12 cellular contexts compared by ENCODE assay signal in the genomic region with DNA sequence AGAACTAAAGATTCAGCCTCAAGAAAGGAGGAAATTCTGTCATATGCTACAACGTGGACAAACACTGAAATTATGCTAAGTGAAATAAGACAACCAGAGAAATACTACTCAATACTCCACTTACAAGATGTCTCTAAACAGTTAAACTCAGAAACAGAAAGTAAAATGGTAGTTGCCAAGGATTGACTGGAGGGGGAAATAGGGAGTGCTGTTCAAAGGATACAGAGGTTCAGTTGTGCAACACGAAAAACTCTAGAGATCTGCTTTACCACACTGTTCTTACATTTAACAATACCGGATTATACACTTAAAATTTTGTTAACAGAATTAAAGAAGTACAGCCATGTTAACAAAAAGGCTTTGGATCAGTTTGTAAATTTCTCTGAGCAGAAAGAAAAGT. TPM values are rescaled to one million over a fixed set of nuclear protein-coding genes. Genes with fewer than 3 reads are reported as not detected.
A peak's percentile ranks its signal among the peaks of the same experiment; 100 is the strongest.
DNase-seq lines count a peak whose midpoint lies in the region; ATAC-seq and TF ChIP-seq lines count a peak whose summit lies in the region.
"Had no signal": no experiment of that assay in that cellular context is flagged by ENCODE, and none has a peak within 500 bp of the region (broad histone marks: within the 10 kb centered on the region; RNA-seq: fewer than 3 reads in every experiment).

No MANE protein-coding gene starts in this region.

- 77 to 100% methylated on average over 1 to 3 of the region's 3 CpGs for WGBS in endodermal cell (ENCODE audit: insufficient coverage in 1 of 2, insufficient read length in 1 of 2), 2 experiments
- WGBS in thyroid gland, 2 donors = 47 to 48% methylated on average over 3 of the region's 3 CpGs

- no peak for ATAC-seq in HG03108 (IDR thresholded peaks at IDR 0.05; ENCODE audit: unreplicated experiment)

- H3K4me1 Mint-ChIP-seq in endodermal cell = no peaks in the 10 kb centered on the region

- H3K9ac ChIP-seq in adipocyte (ENCODE audit: low read length) (peak overlapping the region; percentile 50), endodermal cell (ENCODE audit: extremely low read depth, low read length, poor library complexity, severe bottlenecking) (no peak overlapping the region)

- TF ChIP-seq CTCF in endodermal cell (conservative IDR thresholded peaks at IDR 0.05) (no peak), thyroid gland (IDR thresholded peaks at IDR 0.05) (no peak)

- TF ChIP-seq POLR2A in thyroid gland (IDR thresholded peaks at IDR 0.05) = no peak

- H3K27me3 ChIP-seq in adipocyte (replicated peaks; ENCODE audit: control insufficient read depth, insufficient read depth, low read length) = no peaks in the 10 kb centered on the region
- H3K27me3 ChIP-seq in endodermal cell (ENCODE audit: control insufficient read depth, insufficient read depth, low read length, poor library complexity, severe bottlenecking) = no peaks in the 10 kb centered on the region
- H3K27me3 ChIP-seq in thyroid gland = no peaks in the 10 kb centered on the region
- H3K27me3 ChIP-seq: tibial nerve had no signal

- H3K9me3 Mint-ChIP-seq in endodermal cell = no peaks in the 10 kb centered on the region

- H3K4me3 ChIP-seq in adipocyte (ENCODE audit: low read length) = peak overlapping the region; percentile 49
- H3K4me3 ChIP-seq in endodermal cell (ENCODE audit: low read length) = no peak overlapping the region
- no peak overlapping the region for H3K4me3 ChIP-seq in thyroid gland (replicated peaks in 1 of 3)
- H3K4me3 ChIP-seq: tibial nerve had no signal

- no peak overlapping the region for H3K27ac Mint-ChIP-seq in endodermal cell

- no peaks in the 10 kb centered on the region for H3K27me3 Mint-ChIP-seq in endodermal cell (ENCODE audit: insufficient read depth)

- intact Hi-C loops in thyroid gland (cut with DNase I) = no loop called here

- H3K9me3 ChIP-seq in adipocyte (ENCODE audit: control insufficient read depth, low read length) (no peaks in the 10 kb centered on the region), endodermal cell (ENCODE audit: control insufficient read depth, low read length) (no peaks in the 10 kb centered on the region), thyroid gland (no peaks in the 10 kb centered on the region)
- H3K9me3 ChIP-seq: tibial nerve had no signal

- H3K4me3 Mint-ChIP-seq in endodermal cell = no peak overlapping the region

- H3K4me1 ChIP-seq in adipocyte (ENCODE audit: control insufficient read depth, insufficient read depth, low read length) (peaks cover 13% of the 10 kb centered on the region), endodermal cell (ENCODE audit: control insufficient read depth, insufficient read depth, low read length) (no peaks in the 10 kb centered on the region), thyroid gland (no peaks in the 10 kb centered on the region)

- H3K36me3 Mint-ChIP-seq in endodermal cell (ENCODE audit: low read depth) = no peaks in the 10 kb centered on the region

- DNase-seq in AG08396 (ENCODE audit: low spot score) (peak; percentile 10), HT1080 (ENCODE audit: low read depth) (peak; percentile 18), adipocyte (ENCODE audit: low read depth) (peak; percentile 53), lung microvascular endothelial cell (ENCODE audit: low read depth in 2 of 2) (peak; percentile 0 to 10), mucosa of gallbladder (ENCODE audit: low spot score) (no peak), endodermal cell (no peak), thyroid gland (no peak)
- DNase-seq: activated CD8-positive, alpha-beta memory T cell treated with anti-CD3 and anti-CD28 coated beads for 24 hours; NCI-H2029; stimulated activated CD4-positive, alpha-beta T cell treated with anti-CD3 and anti-CD28 coated beads, Interleukin-4, amount 100 ng/mL, for 1 hour had no signal

- H3K27ac ChIP-seq in endodermal cell (ENCODE audit: low read depth, low read length) = no peak overlapping the region
- H3K27ac ChIP-seq in thyroid gland = no peak overlapping the region

- H3K36me3 ChIP-seq in adipocyte (ENCODE audit: control insufficient read depth, insufficient read depth, low read length, severe bottlenecking) (no peaks in the 10 kb centered on the region), endodermal cell (ENCODE audit: control insufficient read depth, insufficient read depth, low read length) (no peaks in the 10 kb centered on the region), thyroid gland (no peaks in the 10 kb centered on the region)
- H3K36me3 ChIP-seq: tibial nerve had no signal

RNA-seq across cellular contexts. Expression of gene C2orf15, which starts 39.8 kb away (rescaled TPM):
- 0.23 TPM in 2 replicates for total RNA-seq in HT1080 (2014; rRNA removed; shearing (Covaris generic))
- polyA plus RNA-seq in HT1080 (2015; cell fraction: cytosol; rRNA removed) = 0.20 and 0.44 TPM in 2 replicates
- 0.08 and 0.51 TPM in 2 replicates for polyA plus RNA-seq in HT1080 (2015; cell fraction: nucleus; rRNA removed)
- total RNA-seq in lung microvascular endothelial cell = 0.20 and 0.22 TPM in 2 replicates
- total RNA-seq in mucosa of gallbladder = 5.8 TPM
- 1 to 10 TPM; 3.1 to 6.5 TPM for total RNA-seq in endodermal cell
- 2.0 TPM for polyA plus RNA-seq in endodermal cell (2013, experiment 1 of 2)
- polyA plus RNA-seq in endodermal cell (2013, experiment 2 of 2) = 1.9 TPM
- 1 to 10 TPM; 2.0 to 6.5 (median 4.3) TPM for total RNA-seq in thyroid gland

RNA-seq across cellular contexts. Expression of gene TSGA10, which starts 53.0 kb away (rescaled TPM):
- total RNA-seq in HT1080 (2014; rRNA removed; shearing (Covaris generic)) = 2.8 and 6.7 TPM in 2 replicates
- 1.2 and 1.7 TPM in 2 replicates for polyA plus RNA-seq in HT1080 (2015; cell fraction: cytosol; rRNA removed)
- 3.3 and 35.8 TPM in 2 replicates for polyA plus RNA-seq in HT1080 (2015; cell fraction: nucleus; rRNA removed)
- total RNA-seq in lung microvascular endothelial cell = 0.44 and 1.4 TPM in 2 replicates
- 9.3 TPM for total RNA-seq in mucosa of gallbladder
- 10 to 100 TPM in 1 of 2 donors, 1 to 10 TPM in 1; 7.8 to 12.4 TPM for total RNA-seq in endodermal cell
- polyA plus RNA-seq in endodermal cell (2013, experiment 1 of 2) = 4.5 TPM
- 3.3 TPM for polyA plus RNA-seq in endodermal cell (2013, experiment 2 of 2)
- total RNA-seq in thyroid gland = 10 to 100 TPM; 16.5 to 35.0 (median 30.7) TPM

RNA-seq across cellular contexts. Expression of gene LIPT1, which starts 53.1 kb away (rescaled TPM):
- total RNA-seq in HT1080 (2014; rRNA removed; shearing (Covaris generic)) = 6.6 and 7.8 TPM in 2 replicates
- 10.5 and 13.7 TPM in 2 replicates for polyA plus RNA-seq in HT1080 (2015; cell fraction: cytosol; rRNA removed)
- 20.9 and 21.1 TPM in 2 replicates for polyA plus RNA-seq in HT1080 (2015; cell fraction: nucleus; rRNA removed)
- total RNA-seq in lung microvascular endothelial cell (3.3 and 4.8 TPM in 2 replicates), mucosa of gallbladder (6.5 TPM), endodermal cell (10 to 100 TPM in 1 of 2 donors, 1 to 10 TPM in 1; 8.0 to 12.2 TPM), thyroid gland (10 to 100 TPM; 10.6 to 15.5 (median 12.7) TPM)
- 11.6 TPM for polyA plus RNA-seq in endodermal cell (2013, experiment 1 of 2)
- 7.5 TPM for polyA plus RNA-seq in endodermal cell (2013, experiment 2 of 2)

Comparison
In these comparisons a context has a peak if more than half of its experiments do, and no peak if none do; other contexts are left out.
1. DNase-seq: peak in AG08396 (single experiment), HT1080 (single experiment), adipocyte (single experiment) and lung microvascular endothelial cell (2 of 2); none in mucosa of gallbladder (single experiment), endodermal cell (single experiment) and thyroid gland (0 of 2).